2 cellular contexts compared by ENCODE assay signal in the genomic region with DNA sequence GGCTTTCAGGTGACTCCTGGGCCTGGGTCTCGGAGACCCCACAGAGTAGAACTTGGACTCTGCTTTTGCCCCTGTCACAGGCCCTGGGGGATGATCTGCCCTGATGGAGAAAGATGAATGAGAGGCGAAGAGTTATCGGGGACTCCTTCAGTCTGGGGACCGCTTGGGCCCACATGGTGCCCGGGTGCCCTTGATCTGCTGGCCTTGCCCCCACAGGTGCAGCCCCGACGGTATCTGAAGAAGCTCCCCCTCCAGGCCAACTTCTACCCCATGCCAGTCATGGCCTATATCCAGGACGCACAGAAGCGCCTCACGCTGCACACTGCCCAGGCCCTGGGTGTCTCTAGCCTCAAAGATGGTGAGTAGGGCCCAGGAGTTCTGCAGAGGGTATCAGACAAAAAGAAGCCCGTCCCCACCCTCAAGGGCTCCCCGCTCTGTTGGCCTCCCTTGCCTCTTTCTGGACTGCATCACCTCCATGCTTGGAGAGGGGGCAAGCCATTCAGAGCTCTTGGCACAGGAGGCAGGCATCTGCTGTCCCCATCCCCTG.
A peak's percentile ranks its signal among the peaks of the same experiment; 100 is the strongest.
TF ChIP-seq lines count a peak whose summit lies in the region.

No MANE protein-coding gene starts in this region.

TF ChIP-seq in K562, 482 proteins besides CTCF, POLR2A, EP300 and RAD21:
- TF ChIP-seq ZNF830 (CRISPR knock-in tag; IDR thresholded peaks at IDR 0.05) (no peak), STAG1 (CRISPR knock-in tag; IDR thresholded peaks at IDR 0.05; ENCODE audit: borderline replicate concordance) (no peak), PCBP1 (IDR thresholded peaks at IDR 0.05; ENCODE audit: low read depth, low read length, poor library complexity, severe bottlenecking) (no peak), BRF1 (IDR thresholded peaks at IDR 0.05; ENCODE audit: borderline replicate concordance, extremely low read depth, insufficient read length) (no peak), RBFOX2 (IDR thresholded peaks at IDR 0.05; ENCODE audit: low read depth, low read length) (peak; percentile 54; the same call in 1 of the 2 replicates), SMARCB1 (IDR thresholded peaks at IDR 0.05; ENCODE audit: insufficient read length, low read depth) (no peak), POLR2B (IDR thresholded peaks at IDR 0.05; ENCODE audit: low read depth, partially characterized antibody) (no peak), SREBF2 (CRISPR knock-in tag; IDR thresholded peaks at IDR 0.05) (no peak), POLR2G (IDR thresholded peaks at IDR 0.05; ENCODE audit: low read depth, low read length) (0 out of 2 replicates have a peak, but pooled peaks have one; percentile 33)
- TF ChIP-seq, protein P1, sequence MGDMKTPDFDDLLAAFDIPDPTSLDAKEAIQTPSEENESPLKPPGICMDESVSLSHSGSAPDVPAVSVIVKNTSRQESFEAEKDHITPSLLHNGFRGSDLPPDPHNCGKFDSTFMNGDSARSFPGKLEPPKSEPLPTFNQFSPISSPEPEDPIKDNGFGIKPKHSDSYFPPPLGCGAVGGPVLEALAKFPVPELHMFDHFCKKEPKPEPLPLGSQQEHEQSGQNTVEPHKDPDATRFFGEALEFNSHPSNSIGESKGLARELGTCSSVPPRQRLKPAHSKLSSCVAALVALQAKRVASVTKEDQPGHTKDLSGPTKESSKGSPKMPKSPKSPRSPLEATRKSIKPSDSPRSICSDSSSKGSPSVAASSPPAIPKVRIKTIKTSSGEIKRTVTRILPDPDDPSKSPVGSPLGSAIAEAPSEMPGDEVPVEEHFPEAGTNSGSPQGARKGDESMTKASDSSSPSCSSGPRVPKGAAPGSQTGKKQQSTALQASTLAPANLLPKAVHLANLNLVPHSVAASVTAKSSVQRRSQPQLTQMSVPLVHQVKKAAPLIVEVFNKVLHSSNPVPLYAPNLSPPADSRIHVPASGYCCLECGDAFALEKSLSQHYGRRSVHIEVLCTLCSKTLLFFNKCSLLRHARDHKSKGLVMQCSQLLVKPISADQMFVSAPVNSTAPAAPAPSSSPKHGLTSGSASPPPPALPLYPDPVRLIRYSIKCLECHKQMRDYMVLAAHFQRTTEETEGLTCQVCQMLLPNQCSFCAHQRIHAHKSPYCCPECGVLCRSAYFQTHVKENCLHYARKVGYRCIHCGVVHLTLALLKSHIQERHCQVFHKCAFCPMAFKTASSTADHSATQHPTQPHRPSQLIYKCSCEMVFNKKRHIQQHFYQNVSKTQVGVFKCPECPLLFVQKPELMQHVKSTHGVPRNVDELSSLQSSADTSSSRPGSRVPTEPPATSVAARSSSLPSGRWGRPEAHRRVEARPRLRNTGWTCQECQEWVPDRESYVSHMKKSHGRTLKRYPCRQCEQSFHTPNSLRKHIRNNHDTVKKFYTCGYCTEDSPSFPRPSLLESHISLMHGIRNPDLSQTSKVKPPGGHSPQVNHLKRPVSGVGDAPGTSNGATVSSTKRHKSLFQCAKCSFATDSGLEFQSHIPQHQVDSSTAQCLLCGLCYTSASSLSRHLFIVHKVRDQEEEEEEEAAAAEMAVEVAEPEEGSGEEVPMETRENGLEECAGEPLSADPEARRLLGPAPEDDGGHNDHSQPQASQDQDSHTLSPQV (IDR thresholded peaks at IDR 0.05) = no peak
- TF ChIP-seq, protein P2, sequence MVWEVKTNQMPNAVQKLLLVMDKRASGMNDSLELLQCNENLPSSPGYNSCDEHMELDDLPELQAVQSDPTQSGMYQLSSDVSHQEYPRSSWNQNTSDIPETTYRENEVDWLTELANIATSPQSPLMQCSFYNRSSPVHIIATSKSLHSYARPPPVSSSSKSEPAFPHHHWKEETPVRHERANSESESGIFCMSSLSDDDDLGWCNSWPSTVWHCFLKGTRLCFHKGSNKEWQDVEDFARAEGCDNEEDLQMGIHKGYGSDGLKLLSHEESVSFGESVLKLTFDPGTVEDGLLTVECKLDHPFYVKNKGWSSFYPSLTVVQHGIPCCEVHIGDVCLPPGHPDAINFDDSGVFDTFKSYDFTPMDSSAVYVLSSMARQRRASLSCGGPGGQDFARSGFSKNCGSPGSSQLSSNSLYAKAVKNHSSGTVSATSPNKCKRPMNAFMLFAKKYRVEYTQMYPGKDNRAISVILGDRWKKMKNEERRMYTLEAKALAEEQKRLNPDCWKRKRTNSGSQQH (CRISPR knock-in tag; IDR thresholded peaks at IDR 0.05) = no peak
- TF ChIP-seq, protein P3, sequence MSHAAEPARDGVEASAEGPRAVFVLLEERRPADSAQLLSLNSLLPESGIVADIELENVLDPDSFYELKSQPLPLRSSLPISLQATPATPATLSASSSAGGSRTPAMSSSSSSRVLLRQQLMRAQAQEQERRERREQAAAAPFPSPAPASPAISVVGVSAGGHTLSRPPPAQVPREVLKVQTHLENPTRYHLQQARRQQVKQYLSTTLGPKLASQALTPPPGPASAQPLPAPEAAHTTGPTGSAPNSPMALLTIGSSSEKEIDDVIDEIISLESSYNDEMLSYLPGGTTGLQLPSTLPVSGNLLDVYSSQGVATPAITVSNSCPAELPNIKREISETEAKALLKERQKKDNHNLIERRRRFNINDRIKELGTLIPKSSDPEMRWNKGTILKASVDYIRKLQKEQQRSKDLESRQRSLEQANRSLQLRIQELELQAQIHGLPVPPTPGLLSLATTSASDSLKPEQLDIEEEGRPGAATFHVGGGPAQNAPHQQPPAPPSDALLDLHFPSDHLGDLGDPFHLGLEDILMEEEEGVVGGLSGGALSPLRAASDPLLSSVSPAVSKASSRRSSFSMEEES (CRISPR knock-in tag; IDR thresholded peaks at IDR 0.05) = no peak

TF ChIP-seq in GM12891, 5 proteins besides CTCF, POLR2A, EP300 and RAD21:
- TF ChIP-seq SPI1 (IDR thresholded peaks at IDR 0.05; ENCODE audit: low read depth, low read length) (no peak), TAF1 (IDR thresholded peaks at IDR 0.05; ENCODE audit: low read depth, low read length) (no peak), POLR2AphosphoS5 (IDR thresholded peaks at IDR 0.05; ENCODE audit: low read depth, low read length) (no peak), PAX5 (IDR thresholded peaks at IDR 0.05; ENCODE audit: insufficient read depth, low read length, severe bottlenecking) (no peak), POU2F2 (IDR thresholded peaks at IDR 0.05; ENCODE audit: low read depth, low read length) (no peak)
